13 cellular contexts compared by ENCODE assay signal in genomic region chr7:127437772-127438330, GRCh38. TPM values are rescaled to one million over a fixed set of nuclear protein-coding genes. Genes with fewer than 3 reads are reported as not detected.
DNase-seq lines count a peak whose midpoint lies in the region; ATAC-seq and TF ChIP-seq lines count a peak whose summit lies in the region.
"Had no signal": no experiment of that assay in that cellular context is flagged by ENCODE, and none has a peak within 500 bp of the region (broad histone marks: within the 10 kb centered on the region; RNA-seq: fewer than 3 reads in every experiment).

No MANE protein-coding gene starts in this region.

- peak; percentile 77 for DNase-seq in HCEC 1CT
- peak; percentile 48 for DNase-seq in amniotic epithelial cell (ENCODE audit: low read depth)
- peak; percentile 34 for DNase-seq in hepatic stellate cell (ENCODE audit: low spot score)
- no peak for DNase-seq in NCI-H128 (lab: John Stamatoyannopoulos, UW; ENCODE audit: unreplicated experiment)
- no peak for DNase-seq in activated CD8-positive, alpha-beta memory T cell treated with anti-CD3 and anti-CD28 coated beads, Interleukin-2, amount 50 U/mL, for 4 hours
- no peak for DNase-seq in naive thymus-derived CD4-positive, alpha-beta T cell
- DNase-seq in endodermal cell, result no peak
- DNase-seq: activated T-cell treated with anti-CD3 and anti-CD28 coated beads, Interleukin-2, amount 50 U/mL, for 1 hour; naive B cell; NCI-H1417 treated with DMSO at 0.1 percent for 48 hours had no signal

- no peaks in the 10 kb centered on the region for H3K79me2 ChIP-seq in ACC112 (ENCODE audit: control insufficient read depth, insufficient read depth, low read length, unreplicated experiment)

- peaks cover 21% of the 10 kb centered on the region for H3K4me1 ChIP-seq in ACC112 (ENCODE audit: control insufficient read depth, insufficient read depth, low read length, unreplicated experiment)
- no peaks in the 10 kb centered on the region for H3K4me1 ChIP-seq in naive thymus-derived CD4-positive, alpha-beta T cell (ENCODE audit: control insufficient read depth in 2 of 2, insufficient read depth in 2 of 2, low read length in 2 of 2)
- H3K4me1 ChIP-seq in endodermal cell (ENCODE audit: control insufficient read depth, insufficient read depth, low read length), result no peaks in the 10 kb centered on the region

- TF ChIP-seq CTCF in endodermal cell (conservative IDR thresholded peaks at IDR 0.05), result no peak

- CTCF ChIA-PET in naive thymus-derived CD4-positive, alpha-beta T cell (lab: Charles Lee), result interaction anchor here (1.2 kb wide), 1 partner anchor 90 kb away, joined by 6 read pairs; no protein-coding TSS in a partner anchor

- no peak overlapping the region for H3K9ac ChIP-seq in endodermal cell (ENCODE audit: extremely low read depth, low read length, poor library complexity, severe bottlenecking)

- no peak overlapping the region for H3K27ac ChIP-seq in ACC112 (ENCODE audit: low read depth, low read length)
- H3K27ac ChIP-seq in naive thymus-derived CD4-positive, alpha-beta T cell (ENCODE audit: low read depth, low read length), result no peak overlapping the region
- H3K27ac ChIP-seq in endodermal cell (ENCODE audit: low read depth, low read length), result no peak overlapping the region

- H3K4me3 ChIP-seq in ACC112 (ENCODE audit: low read depth, low read length), result peak overlapping the region; percentile 3; the same call in 1 of the 2 replicates
- H3K4me3 ChIP-seq in naive thymus-derived CD4-positive, alpha-beta T cell (ENCODE audit: low read length), result no peak overlapping the region
- no peak overlapping the region for H3K4me3 ChIP-seq in endodermal cell (ENCODE audit: low read length)

- H3K9me3 ChIP-seq in naive thymus-derived CD4-positive, alpha-beta T cell (ENCODE audit: control insufficient read depth in 2 of 3, low read length in 3 of 3), result no peaks in the 10 kb centered on the region
- H3K9me3 ChIP-seq in endodermal cell (ENCODE audit: control insufficient read depth, low read length), result peaks cover 5% of the 10 kb centered on the region

- H3K27me3 ChIP-seq in ACC112 (ENCODE audit: insufficient read depth, low read length), result peaks cover 25% of the 10 kb centered on the region
- H3K27me3 ChIP-seq in naive thymus-derived CD4-positive, alpha-beta T cell (ENCODE audit: control insufficient read depth in 2 of 2, insufficient read depth in 2 of 2, low read length in 2 of 2), result no peaks in the 10 kb centered on the region
- H3K27me3 ChIP-seq in endodermal cell (ENCODE audit: control insufficient read depth, insufficient read depth, low read length, poor library complexity, severe bottlenecking), result no peaks in the 10 kb centered on the region

- H3K36me3 ChIP-seq in ACC112 (ENCODE audit: insufficient read depth, low read length) (no peaks in the 10 kb centered on the region), endodermal cell (ENCODE audit: control insufficient read depth, insufficient read depth, low read length) (no peaks in the 10 kb centered on the region)
- H3K36me3 ChIP-seq in naive thymus-derived CD4-positive, alpha-beta T cell (ENCODE audit: control insufficient read depth in 2 of 3, insufficient read depth in 3 of 3, low read length in 3 of 3), result no peaks in the 10 kb centered on the region

- H3K36me3 Mint-ChIP-seq in naive thymus-derived CD4-positive, alpha-beta T cell, result no peaks in the 10 kb centered on the region
- H3K36me3 Mint-ChIP-seq in endodermal cell (ENCODE audit: low read depth), result no peaks in the 10 kb centered on the region
- H3K36me3 Mint-ChIP-seq: CD14-positive monocyte, naive B cell had no signal

- POLR2A ChIA-PET in naive thymus-derived CD4-positive, alpha-beta T cell (lab: Charles Lee), result interaction anchor here (0.6 to 1.1 kb wide), 3 partner anchors 46 to 151 kb away, joined by 3 read pairs; partner anchors contain the start of genes ARF5 and ZNF800

- peaks cover 0 to 43% (median 0%) of the 10 kb centered on the region in 5 donors for H3K27me3 Mint-ChIP-seq in naive thymus-derived CD4-positive, alpha-beta T cell
- H3K27me3 Mint-ChIP-seq in endodermal cell (ENCODE audit: insufficient read depth), result peaks cover 23% of the 10 kb centered on the region

- peaks cover 0 to 2% (median 0%) of the 10 kb centered on the region in 11 donors for H3K9me3 Mint-ChIP-seq in naive thymus-derived CD4-positive, alpha-beta T cell
- H3K9me3 Mint-ChIP-seq in endodermal cell, result no peaks in the 10 kb centered on the region

- ATAC-seq in naive thymus-derived CD4-positive, alpha-beta T cell, result no peak
- ATAC-seq: activated CD4-positive, CD25-positive, alpha-beta regulatory T cell treated with anti-CD3 and anti-CD28 coated beads, Interleukin-2, amount 50 U/mL, for 24 hours had no signal

- 91 to 100% methylated on average over 1 to 3 of the region's 3 CpGs for WGBS in endodermal cell (ENCODE audit: insufficient coverage in 1 of 2, insufficient read length in 1 of 2), 2 experiments

- no peak overlapping the region for H2AFZ ChIP-seq in ACC112 (ENCODE audit: low read length, unreplicated experiment)

- no peaks in the 10 kb centered on the region for H3K4me1 Mint-ChIP-seq in naive thymus-derived CD4-positive, alpha-beta T cell
- H3K4me1 Mint-ChIP-seq in endodermal cell, result peaks cover 5% of the 10 kb centered on the region
- H3K4me1 Mint-ChIP-seq: CD14-positive monocyte had no signal

- intact Hi-C loops in naive thymus-derived CD4-positive, alpha-beta T cell (cut with micrococcal nuclease), result no loop called here

- no peak overlapping the region for H3K27ac Mint-ChIP-seq in naive thymus-derived CD4-positive, alpha-beta T cell
- no peak overlapping the region for H3K27ac Mint-ChIP-seq in endodermal cell
- H3K27ac Mint-ChIP-seq: CD14-positive monocyte had no signal

- no peak overlapping the region for H3K4me3 Mint-ChIP-seq in naive thymus-derived CD4-positive, alpha-beta T cell
- H3K4me3 Mint-ChIP-seq in endodermal cell, result no peak overlapping the region
- H3K4me3 Mint-ChIP-seq: CD14-positive monocyte, naive B cell had no signal

RNA-seq across cellular contexts. Expression of gene ZNF800, which starts 45.3 kb away (rescaled TPM):
- 10 to 100 TPM; 43.3 to 71.9 (median 61.4) TPM for total RNA-seq in naive thymus-derived CD4-positive, alpha-beta T cell
- 10 to 100 TPM; 47.4 to 63.4 TPM for polyA plus RNA-seq in naive thymus-derived CD4-positive, alpha-beta T cell
- total RNA-seq in endodermal cell, result 10 to 100 TPM; 13.8 to 16.8 TPM
- polyA plus RNA-seq in endodermal cell (2013, experiment 1 of 2), result 13.6 TPM
- 14.0 TPM for polyA plus RNA-seq in endodermal cell (2013, experiment 2 of 2)

Comparison
In these comparisons a context has a peak if more than half of its experiments do, and no peak if none do; other contexts are left out.
1. DNase-seq: peak in HCEC 1CT (single experiment), amniotic epithelial cell (single experiment) and hepatic stellate cell (single experiment); none in NCI-H128 (single experiment), activated CD8-positive, alpha-beta memory T cell treated with anti-CD3 and anti-CD28 coated beads, Interleukin-2, amount 50 U/mL, for 4 hours (single experiment), naive thymus-derived CD4-positive, alpha-beta T cell (0 of 9) and endodermal cell (single experiment).